In genomic region chr17:21268596-21269188, GRCh38 we compare ENCODE assay signal across 20 cellular contexts. TPM values are rescaled to one million over a fixed set of nuclear protein-coding genes. Genes with fewer than 3 reads are reported as not detected.
DNase-seq lines count a peak whose midpoint lies in the region; ATAC-seq, FAIRE-seq and TF ChIP-seq lines count a peak whose summit lies in the region.
"Had no signal": no experiment of that assay in that cellular context is flagged by ENCODE, and none has a peak within 500 bp of the region (broad histone marks: within the 10 kb centered on the region; RNA-seq: fewer than 3 reads in every experiment).

No MANE protein-coding gene starts in this region.

- no peaks in the 10 kb centered on the region for H4K20me1 ChIP-seq in MM.1S (ENCODE audit: insufficient read depth, low read length)
- H4K20me1 ChIP-seq in osteoblast (ENCODE audit: insufficient read depth, low read length), result no peaks in the 10 kb centered on the region

- FAIRE-seq in bronchial epithelial cell (lab: Jason Lieb, UNC), result no peak

- H3K27ac ChIP-seq in MM.1S (ENCODE audit: low read length) (no peak overlapping the region), osteoblast (ENCODE audit: low read depth, low read length) (no peak overlapping the region)
- H3K27ac ChIP-seq: epithelial cell of prostate, gastroesophageal sphincter, upper lobe of left lung had no signal

- no peak for ATAC-seq in GM18868 (IDR thresholded peaks at IDR 0.05; ENCODE audit: unreplicated experiment)
- ATAC-seq: gastroesophageal sphincter, Panc1 had no signal

- no peaks in the 10 kb centered on the region for H3K27me3 ChIP-seq in MM.1S (replicated peaks; ENCODE audit: insufficient read depth, low read length)
- no peaks in the 10 kb centered on the region for H3K27me3 ChIP-seq in bronchial epithelial cell (ENCODE audit: control insufficient read depth, insufficient read depth, low read length)
- H3K27me3 ChIP-seq in osteoblast (ENCODE audit: insufficient read depth, low read length), result peaks cover 2% of the 10 kb centered on the region
- H3K27me3 ChIP-seq: gastroesophageal sphincter, upper lobe of left lung had no signal

- H3K4me3 Mint-ChIP-seq in activated CD4-positive, alpha-beta T cell treated with anti-CD3 and anti-CD28 coated beads, Interleukin-2, amount 10 ng/mL, durations not matched to agents 24 days and 14 days, result peak overlapping the region; percentile 14

- H3K4me3 ChIP-seq in MM.1S (ENCODE audit: low read length) (no peak overlapping the region), bronchial epithelial cell (ENCODE audit: low read depth, low read length) (no peak overlapping the region), osteoblast (ENCODE audit: insufficient read depth, low read length) (no peak overlapping the region)
- H3K4me3 ChIP-seq: gastroesophageal sphincter, upper lobe of left lung had no signal

- intact Hi-C loops in activated CD4-positive, alpha-beta T cell treated with anti-CD3 and anti-CD28 coated beads, Interleukin-2, amount 10 ng/mL, durations not matched to agents 24 days and 14 days (cut with micrococcal nuclease), result no loop called here

- TF ChIP-seq CTCF in MM.1S (IDR thresholded peaks at IDR 0.05; ENCODE audit: low read length) (no peak), bronchial epithelial cell (IDR thresholded peaks at IDR 0.05; ENCODE audit: insufficient read depth, low read length, severe bottlenecking) (no peak), osteoblast (IDR thresholded peaks at IDR 0.05; ENCODE audit: extremely low read depth, low read depth, low read length) (no peak), GM13977 (IDR thresholded peaks at IDR 0.05; ENCODE audit: extremely low read depth, insufficient read depth, missing control alignments) (no peak)

- no peak overlapping the region for H3K4me2 ChIP-seq in MM.1S (ENCODE audit: low read depth, low read length)
- no peak overlapping the region for H3K4me2 ChIP-seq in osteoblast (ENCODE audit: insufficient read depth, low read length)

- H3F3A ChIP-seq in MM.1S (ENCODE audit: insufficient read depth, low read length), result no peaks in the 10 kb centered on the region

- H3K36me3 ChIP-seq in MM.1S (replicated peaks; ENCODE audit: insufficient read depth, low read length) (no peaks in the 10 kb centered on the region), bronchial epithelial cell (ENCODE audit: control insufficient read depth, insufficient read depth, low read length) (no peaks in the 10 kb centered on the region), osteoblast (ENCODE audit: insufficient read depth, low read length) (no peaks in the 10 kb centered on the region)
- H3K36me3 ChIP-seq: gastroesophageal sphincter, upper lobe of left lung had no signal

- no peaks in the 10 kb centered on the region for H3K9me2 ChIP-seq in MM.1S (replicated peaks; ENCODE audit: insufficient read depth, low read length)

- peaks cover 16% of the 10 kb centered on the region for H3K4me1 Mint-ChIP-seq in activated CD4-positive, alpha-beta T cell treated with anti-CD3 and anti-CD28 coated beads, Interleukin-2, amount 10 ng/mL, durations not matched to agents 24 days and 14 days

- no peaks in the 10 kb centered on the region for H3K79me2 ChIP-seq in MM.1S (ENCODE audit: low read length)
- H3K79me2 ChIP-seq in osteoblast (ENCODE audit: insufficient read depth, low read length), result no peaks in the 10 kb centered on the region

- H3K27me3 Mint-ChIP-seq in activated CD4-positive, alpha-beta T cell treated with anti-CD3 and anti-CD28 coated beads, Interleukin-2, amount 10 ng/mL, durations not matched to agents 24 days and 14 days, result no peaks in the 10 kb centered on the region

- no peaks in the 10 kb centered on the region for H3K9me3 ChIP-seq in MM.1S (replicated peaks; ENCODE audit: insufficient read depth, low read length)
- no peaks in the 10 kb centered on the region for H3K9me3 ChIP-seq in osteoblast (ENCODE audit: low read depth, low read length)
- H3K9me3 ChIP-seq: gastroesophageal sphincter, upper lobe of left lung had no signal

- H2AFZ ChIP-seq in MM.1S (ENCODE audit: low read length), result peak overlapping the region; percentile 34; the same call in 1 of the 2 replicates
- H2AFZ ChIP-seq in osteoblast (ENCODE audit: low read length), result no peak overlapping the region

- in situ Hi-C loops in GM13977 (cut with MboI; ENCODE audit: low pct_unique_long_range_greater_than_20kb, low sequenced_read_pairs, unreplicated experiment), result no loop called here

- no peak overlapping the region for H3K9ac ChIP-seq in MM.1S (ENCODE audit: low read length)

- H3K9me3 Mint-ChIP-seq in activated CD4-positive, alpha-beta T cell treated with anti-CD3 and anti-CD28 coated beads, Interleukin-2, amount 10 ng/mL, durations not matched to agents 24 days and 14 days, result no peaks in the 10 kb centered on the region

- H3K36me3 Mint-ChIP-seq in activated CD4-positive, alpha-beta T cell treated with anti-CD3 and anti-CD28 coated beads, Interleukin-2, amount 10 ng/mL, durations not matched to agents 24 days and 14 days (ENCODE audit: low read depth), result no peaks in the 10 kb centered on the region

- H3K27ac Mint-ChIP-seq in activated CD4-positive, alpha-beta T cell treated with anti-CD3 and anti-CD28 coated beads, Interleukin-2, amount 10 ng/mL, durations not matched to agents 24 days and 14 days, result peak overlapping the region; percentile 69

- H3K4me1 ChIP-seq in MM.1S (ENCODE audit: low read length) (peaks cover 5% of the 10 kb centered on the region; the same call in 1 of the 2 replicates), osteoblast (ENCODE audit: insufficient read depth, low read length) (no peaks in the 10 kb centered on the region)
- H3K4me1 ChIP-seq: gastroesophageal sphincter had no signal

- DNase-seq in activated CD4-positive, alpha-beta T cell treated with anti-CD3 and anti-CD28 coated beads, Interleukin-2, amount 10 ng/mL, durations not matched to agents 24 days and 14 days, result no peak
- no peak for DNase-seq in activated CD4-positive, alpha-beta T cell treated with anti-CD3 and anti-CD28 coated beads for 1 hour
- no peak for DNase-seq in MM.1S
- peak; percentile 44 for DNase-seq in bronchial epithelial cell (ENCODE audit: low read depth)
- peak; percentile 42 for DNase-seq in osteoblast (ENCODE audit: insufficient read length, low spot score, missing footprints)
- DNase-seq in activated gamma-delta T cell (lab: John Stamatoyannopoulos, UW), result no peak
- DNase-seq in GM13977 (ENCODE audit: low spot score), result no peak
- DNase-seq: anterior cingulate cortex; COR-L47; EL; NCI-H1092; NCI-H2107; stimulated activated CD4-positive, alpha-beta T cell treated with anti-CD3 and anti-CD28 coated beads, Interleukin-12 subunit alpha, Interleukin-12 subunit beta, amount 100 ng/mL, for 4 hours; stimulated activated naive CD4-positive, alpha-beta T cell treated with Interleukin-2 at 50 U/mL for 16 hours; SW 1271; upper lobe of left lung had no signal

RNA-seq across cellular contexts. Expression of gene NATD1, which starts 15.5 kb away (rescaled TPM):
- total RNA-seq in activated CD4-positive, alpha-beta T cell treated with anti-CD3 and anti-CD28 coated beads, Interleukin-2, amount 10 ng/mL, durations not matched to agents 24 days and 14 days, result 1.1 TPM in 2 replicates
- total RNA-seq in bronchial epithelial cell (0.53 and 0.77 TPM in 2 replicates), osteoblast (13.0 and 15.2 TPM in 2 replicates)

RNA-seq across cellular contexts. Expression of gene MAP2K3, which starts 15.8 kb away (rescaled TPM):
- total RNA-seq in activated CD4-positive, alpha-beta T cell treated with anti-CD3 and anti-CD28 coated beads, Interleukin-2, amount 10 ng/mL, durations not matched to agents 24 days and 14 days, result 159 and 166 TPM in 2 replicates
- total RNA-seq in bronchial epithelial cell (5.3 and 7.7 TPM in 2 replicates), osteoblast (24.5 and 27.5 TPM in 2 replicates)

RNA-seq across cellular contexts. Expression of gene TMEM11, which starts 54.7 kb away (rescaled TPM):
- total RNA-seq in activated CD4-positive, alpha-beta T cell treated with anti-CD3 and anti-CD28 coated beads, Interleukin-2, amount 10 ng/mL, durations not matched to agents 24 days and 14 days, result 33.5 and 34.7 TPM in 2 replicates
- total RNA-seq in bronchial epithelial cell, result 15.8 and 23.8 TPM in 2 replicates
- 12.1 and 18.1 TPM in 2 replicates for total RNA-seq in osteoblast

Comparison
In these comparisons a context has a peak if more than half of its experiments do, and no peak if none do; other contexts are left out.
1. DNase-seq: peak in bronchial epithelial cell (single experiment) and osteoblast (single experiment); none in activated CD4-positive, alpha-beta T cell treated with anti-CD3 and anti-CD28 coated beads, Interleukin-2, amount 10 ng/mL, durations not matched to agents 24 days and 14 days (single experiment), activated CD4-positive, alpha-beta T cell treated with anti-CD3 and anti-CD28 coated beads for 1 hour (single experiment), MM.1S (single experiment), activated gamma-delta T cell (single experiment) and GM13977 (single experiment).